8 cellular contexts compared by ENCODE assay signal in genomic region chr2:112432390-112432734, GRCh38. TPM values are rescaled to one million over a fixed set of nuclear protein-coding genes. Genes with fewer than 3 reads are reported as not detected.
DNase-seq lines count a peak whose midpoint lies in the region; ATAC-seq and TF ChIP-seq lines count a peak whose summit lies in the region.
"Not testable (repeated sequence)": the region's sequence is repeated elsewhere in the genome, so short reads cannot be mapped to it uniquely, and the experiment has no call there.

No MANE protein-coding gene starts in this region.

- not testable (repeated sequence) for H3K4me1 ChIP-seq in ES-I3 (ENCODE audit: insufficient read depth, low read length); Panc1 (ENCODE audit: control insufficient read depth, insufficient read depth, low read length); colonic mucosa; mucosa of descending colon (ENCODE audit: low read depth); uterus
- H3K4me1 ChIP-seq in heart left ventricle, result peaks cover 0 to 10% (median 1%) of the 10 kb centered on the region in 12 donors

- not testable (repeated sequence) for TF ChIP-seq POLR2A in heart left ventricle (IDR thresholded peaks at IDR 0.05); uterus (IDR thresholded peaks at IDR 0.05)

- in situ Hi-C loops in Panc1 (cut with HindIII; ENCODE audit: low pct_unique_long_range_greater_than_20kb, low sequenced_read_pairs), result not testable (repeated sequence)

- not testable (repeated sequence) for BruUV-seq in Panc1 (replicated peaks; lab: Mats Ljungman, UMichigan)

- not testable (repeated sequence) for ATAC-seq in Panc1, heart left ventricle, mucosa of descending colon

- H3K4me3 ChIP-seq in Panc1 (ENCODE audit: low read depth in 2 of 2, low read length in 2 of 2) (peak overlapping the region; percentile 40 to 57), colonic mucosa (peak overlapping the region; percentile 52), heart left ventricle (peak overlapping the region; percentile 34 to 79 (median 61)), mucosa of descending colon (peak overlapping the region; percentile 6), skeletal muscle cell (ENCODE audit: low read depth, low read length) (peak overlapping the region; percentile 44), uterus (peak overlapping the region; percentile 31 to 87)

- not testable (repeated sequence) for H3K27me3 ChIP-seq in Panc1 (ENCODE audit: control insufficient read depth, insufficient read depth, low read length); colonic mucosa; heart left ventricle; uterus

- H3K27ac ChIP-seq in Panc1 (ENCODE audit: low read length), result peak overlapping the region; percentile 23; the same call in 1 of the 2 replicates
- H3K27ac ChIP-seq in colonic mucosa, result peak overlapping the region; percentile 66
- peak overlapping the region in 10 of 12 donors; percentile 49 to 95 (median 82) for H3K27ac ChIP-seq in heart left ventricle
- peak overlapping the region; percentile 63 to 92 for H3K27ac ChIP-seq in uterus

- intact Hi-C loops in Panc1 (cut with micrococcal nuclease; ENCODE audit: unreplicated experiment); mucosa of descending colon (cut with DNase I, micrococcal nuclease): not testable (repeated sequence)
- intact Hi-C loops in colonic mucosa (cut with DNase I), result loop anchor here (5.0 kb wide), 1 partner anchor 175 kb away; the partner anchor contains the start of gene ZC3H8
- intact Hi-C loops in heart left ventricle (cut with DNase I), result loop anchor here in 4 of 10 donors (5.0 to 10.0 kb wide), 2 partner anchors 168 to 175 kb away; partner anchors contain the start of gene ZC3H8 (in 3 of the 4)
- intact Hi-C loops in uterus (cut with DNase I; ENCODE audit: low total_unique reads), result loop anchor here (10.0 kb wide), 1 partner anchor 168 kb away; no protein-coding TSS in a partner anchor

- not testable (repeated sequence) for TF ChIP-seq CTCF in Panc1 (IDR thresholded peaks at IDR 0.05); colonic mucosa (IDR thresholded peaks at IDR 0.05); heart left ventricle (IDR thresholded peaks at IDR 0.05); mucosa of descending colon (IDR thresholded peaks at IDR 0.05); uterus (IDR thresholded peaks at IDR 0.05)

- CTCF ChIA-PET in Panc1 (lab: Charles Lee), result not testable (repeated sequence)

- not testable (repeated sequence) for DNase-seq in Panc1 (ENCODE audit: low read depth, low spot score); colonic mucosa; mucosa of descending colon; skeletal muscle cell (ENCODE audit: low read depth); uterus
- DNase-seq in activated effector memory CD4-positive, alpha-beta T cell treated with anti-CD3 and anti-CD28 coated beads, Interleukin-2, amount 50 U/mL, for 16 hours, result peak; percentile 64
- peak in 1 of 5 donors; percentile 58 for DNase-seq in heart left ventricle

- H3K9me3 ChIP-seq in ES-I3 (ENCODE audit: control insufficient read depth, insufficient read depth, low read length); Panc1 (ENCODE audit: control insufficient read depth, insufficient read depth, low read depth, low read length); colonic mucosa; heart left ventricle; mucosa of descending colon; uterus: not testable (repeated sequence)

- not testable (repeated sequence) for H3K36me3 ChIP-seq in ES-I3 (ENCODE audit: insufficient read depth, low read length); Panc1 (ENCODE audit: control insufficient read depth, insufficient read depth, low read length); colonic mucosa; heart left ventricle; mucosa of descending colon (ENCODE audit: low read depth); uterus

- H3K9ac ChIP-seq in ES-I3 (ENCODE audit: low read depth, low read length) (peak overlapping the region; percentile 50), colonic mucosa (ENCODE audit: low read depth in 2 of 2, low read length in 2 of 2) (peak overlapping the region in 1 of 2 donors; percentile 35)

- WGBS in heart left ventricle, 4 donors, result 26 to 89% (median 46%) methylated on average over 16 to 22 of the region's 22 CpGs

- POLR2A ChIA-PET in Panc1 (lab: Charles Lee), result not testable (repeated sequence)

RNA-seq across cellular contexts. Expression of gene RGPD8, which starts 1.1 kb away (rescaled TPM):
- total RNA-seq in Panc1 (2021; ENCODE audit: unreplicated experiment) (20.9 TPM), colonic mucosa (10 to 100 TPM in 1 of 2 donors, 1 to 10 TPM in 1; 8.6 to 11.7 TPM), heart left ventricle (1 to 10 TPM; 4.2 to 9.0 (median 7.0) TPM), mucosa of descending colon (10 to 100 TPM in 2 of 3 donors, 1 to 10 TPM in 1; 7.5 to 18.8 (median 13.9) TPM), uterus (10 to 100 TPM in 3 of 4 donors, 1 to 10 TPM in 1; 5.3 to 39.8 (median 25.1) TPM)
- 3.9 TPM for polyA plus RNA-seq in Panc1 (2012; ENCODE audit: insufficient read length)
- 1 to 10 TPM; 1.4 to 2.0 TPM for polyA plus RNA-seq in heart left ventricle

RNA-seq across cellular contexts. Expression of gene TTL, which starts 49.6 kb away (rescaled TPM):
- 81.5 TPM for total RNA-seq in Panc1 (2021; ENCODE audit: unreplicated experiment)
- polyA plus RNA-seq in Panc1 (2012; ENCODE audit: insufficient read length), result 40.3 TPM
- 10 to 100 TPM; 16.9 to 17.5 TPM for total RNA-seq in colonic mucosa
- 10 to 100 TPM; 25.2 to 55.3 (median 46.6) TPM for total RNA-seq in heart left ventricle
- 10 to 100 TPM; 13.0 to 29.0 TPM for polyA plus RNA-seq in heart left ventricle
- 10 to 100 TPM; 13.4 to 32.2 (median 20.3) TPM for total RNA-seq in mucosa of descending colon
- total RNA-seq in uterus, result 10 to 100 TPM in 3 of 4 donors, 1 to 10 TPM in 1; 3.8 to 45.5 (median 26.4) TPM

Comparison
In these comparisons a context has a peak if more than half of its experiments do, and no peak if none do; other contexts are left out.
1. H3K27ac ChIP-seq: peak in every context shown above with its lines; median percentile 82 in heart left ventricle; 78 in uterus; 66 in colonic mucosa; 23 in Panc1.
2. H3K4me3 ChIP-seq: peak in every context shown above with its lines; median percentile 61 in heart left ventricle; 59 in uterus; 52 in colonic mucosa; 48 in Panc1; 44 in skeletal muscle cell; 6 in mucosa of descending colon.